In genomic region chr3:58048301-58048700, GRCh38 we compare ENCODE assay signal across 10 cellular contexts. TPM values are rescaled to one million over a fixed set of nuclear protein-coding genes. Genes with fewer than 3 reads are reported as not detected.
DNase-seq lines count a peak whose midpoint lies in the region; ATAC-seq and TF ChIP-seq lines count a peak whose summit lies in the region.
"Had no signal": no experiment of that assay in that cellular context is flagged by ENCODE, and none has a peak within 500 bp of the region (broad histone marks: within the 10 kb centered on the region; RNA-seq: fewer than 3 reads in every experiment).

No MANE protein-coding gene starts in this region.

- peaks cover 62% of the 10 kb centered on the region for H3K4me1 Mint-ChIP-seq in endodermal cell

- H3K27me3 ChIP-seq in cardiac muscle cell, result no peaks in the 10 kb centered on the region
- no peaks in the 10 kb centered on the region for H3K27me3 ChIP-seq in endodermal cell (ENCODE audit: control insufficient read depth, insufficient read depth, low read length, poor library complexity, severe bottlenecking)
- H3K27me3 ChIP-seq in mesenchymal stem cell (ENCODE audit: control insufficient read depth in 1 of 2, insufficient read depth in 1 of 2, low read length in 2 of 2), result no peaks in the 10 kb centered on the region
- H3K27me3 ChIP-seq in uterus, result no peaks in the 10 kb centered on the region
- no peaks in the 10 kb centered on the region for H3K27me3 ChIP-seq in H7 (ENCODE audit: control insufficient read depth, insufficient read depth, low read length)
- H3K27me3 ChIP-seq: neural progenitor cell had no signal

- no peak overlapping the region for H2BK15ac ChIP-seq in mesenchymal stem cell (ENCODE audit: low read depth, poor library complexity, severe bottlenecking)

- DNase-seq in cardiac muscle cell (ENCODE audit: low read depth in 1 of 2, low spot score in 1 of 2), result no peak
- DNase-seq in cardiac septum (ENCODE audit: low spot score), result no peak
- DNase-seq in endodermal cell, result no peak
- peak; percentile 59 for DNase-seq in mesenchymal stem cell
- DNase-seq in uterus, result no peak
- no peak for DNase-seq in H7
- DNase-seq: activated T-cell treated with anti-CD3 and anti-CD28 coated beads, Interleukin-2, amount 50 U/mL, for 24 hours had no signal

- peak overlapping the region; percentile 87 for H3K27ac ChIP-seq in cardiac muscle cell
- no peak overlapping the region for H3K27ac ChIP-seq in endodermal cell (ENCODE audit: low read depth, low read length)
- H3K27ac ChIP-seq in mesenchymal stem cell (ENCODE audit: low read length, poor library complexity, severe bottlenecking), result peak overlapping the region; percentile 99
- peak overlapping the region; percentile 75 for H3K27ac ChIP-seq in uterus
- H3K27ac ChIP-seq: neural progenitor cell had no signal

- H3K9me3 ChIP-seq in cardiac muscle cell (ENCODE audit: low read depth) (no peaks in the 10 kb centered on the region), endodermal cell (ENCODE audit: control insufficient read depth, low read length) (no peaks in the 10 kb centered on the region), mesenchymal stem cell (ENCODE audit: control insufficient read depth, low read length) (no peaks in the 10 kb centered on the region), uterus (no peaks in the 10 kb centered on the region)

- no peak for ATAC-seq in HG02938 (IDR thresholded peaks at IDR 0.05; ENCODE audit: unreplicated experiment)
- no peak for ATAC-seq in GM19035 (IDR thresholded peaks at IDR 0.05; ENCODE audit: unreplicated experiment)

- H3K9me3 Mint-ChIP-seq in endodermal cell, result no peaks in the 10 kb centered on the region
- H3K9me3 Mint-ChIP-seq: activated T-cell treated with anti-CD3 and anti-CD28 coated beads, Interleukin-2, amount 50 U/mL, for 24 hours; neural progenitor cell had no signal

- H3K4me2 ChIP-seq in mesenchymal stem cell (ENCODE audit: low read length, poor library complexity, severe bottlenecking), result no peak overlapping the region

- peak overlapping the region; percentile 87 for H4K91ac ChIP-seq in mesenchymal stem cell (ENCODE audit: low read length)

- H2BK120ac ChIP-seq in mesenchymal stem cell (ENCODE audit: low read depth, low read length), result peak overlapping the region; percentile 2

- H3K36me3 Mint-ChIP-seq in endodermal cell (ENCODE audit: low read depth), result peaks cover 5% of the 10 kb centered on the region
- H3K36me3 Mint-ChIP-seq: neural progenitor cell had no signal

- H2BK5ac ChIP-seq in mesenchymal stem cell (ENCODE audit: low read depth, low read length, poor library complexity, severe bottlenecking), result peak overlapping the region; percentile 1

- H3K23ac ChIP-seq in mesenchymal stem cell (ENCODE audit: low read length in 2 of 2), result no peak overlapping the region

- H3K27me3 Mint-ChIP-seq in endodermal cell (ENCODE audit: insufficient read depth), result no peaks in the 10 kb centered on the region
- H3K27me3 Mint-ChIP-seq: activated T-cell treated with anti-CD3 and anti-CD28 coated beads, Interleukin-2, amount 50 U/mL, for 24 hours had no signal

- peak overlapping the region; percentile 73 to 98 for H2BK12ac ChIP-seq in mesenchymal stem cell (ENCODE audit: low read length in 2 of 2)

- H3K36me3 ChIP-seq in cardiac muscle cell, result no peaks in the 10 kb centered on the region
- peaks cover 45% of the 10 kb centered on the region for H3K36me3 ChIP-seq in endodermal cell (ENCODE audit: control insufficient read depth, insufficient read depth, low read length)
- peaks cover 0 to 3% of the 10 kb centered on the region in 2 experiments for H3K36me3 ChIP-seq in mesenchymal stem cell (ENCODE audit: control insufficient read depth in 1 of 2, insufficient read depth in 2 of 2, low read depth in 1 of 2, low read length in 2 of 2)
- no peaks in the 10 kb centered on the region for H3K36me3 ChIP-seq in uterus
- no peaks in the 10 kb centered on the region for H3K36me3 ChIP-seq in H7 (replicated peaks; ENCODE audit: control insufficient read depth, insufficient read depth, low read length)
- H3K36me3 ChIP-seq: neural progenitor cell had no signal

- no peak overlapping the region for H3K4me3 Mint-ChIP-seq in endodermal cell
- H3K4me3 Mint-ChIP-seq: activated T-cell treated with anti-CD3 and anti-CD28 coated beads, Interleukin-2, amount 50 U/mL, for 24 hours; neural progenitor cell had no signal

- H3K14ac ChIP-seq in mesenchymal stem cell (ENCODE audit: low read length in 2 of 2), result no peak overlapping the region

- no peak for TF ChIP-seq POLR2A in uterus (IDR thresholded peaks at IDR 0.05)

- peaks cover 26% of the 10 kb centered on the region for H3K4me1 ChIP-seq in cardiac muscle cell (ENCODE audit: low read depth)
- peaks cover 33% of the 10 kb centered on the region for H3K4me1 ChIP-seq in endodermal cell (ENCODE audit: control insufficient read depth, insufficient read depth, low read length)
- H3K4me1 ChIP-seq in mesenchymal stem cell (ENCODE audit: control insufficient read depth, insufficient read depth, low read depth, low read length), result peaks cover 49% of the 10 kb centered on the region
- peaks cover 0 to 7% of the 10 kb centered on the region in 2 donors for H3K4me1 ChIP-seq in uterus

- peak overlapping the region; percentile 23 to 75 for H3K18ac ChIP-seq in mesenchymal stem cell (ENCODE audit: low read depth in 1 of 2, low read length in 2 of 2)

- TF ChIP-seq CTCF in cardiac muscle cell (IDR thresholded peaks at IDR 0.05; ENCODE audit: low read depth, low read length) (no peak), endodermal cell (conservative IDR thresholded peaks at IDR 0.05) (no peak), uterus (IDR thresholded peaks at IDR 0.05) (no peak)

- no peak overlapping the region for H3K4me3 ChIP-seq in cardiac muscle cell
- peak overlapping the region; percentile 60 for H3K4me3 ChIP-seq in endodermal cell (ENCODE audit: low read length)
- no peak overlapping the region for H3K4me3 ChIP-seq in mesenchymal stem cell (ENCODE audit: insufficient read depth in 1 of 2, low read depth in 1 of 2, low read length in 2 of 2)
- H3K4me3 ChIP-seq in uterus, result no peak overlapping the region
- no peak overlapping the region for H3K4me3 ChIP-seq in H7 (ENCODE audit: insufficient read depth, low read depth, low read length)
- H3K4me3 ChIP-seq: neural progenitor cell had no signal

- intact Hi-C loops in cardiac septum (cut with DNase I), result no loop called here
- intact Hi-C loops in uterus (cut with DNase I; ENCODE audit: low total_unique reads), result no loop called here

- peak overlapping the region; percentile 65 to 70 for H3K4ac ChIP-seq in mesenchymal stem cell (ENCODE audit: low read depth in 1 of 2, low read length in 2 of 2)

- no peak overlapping the region for H2AFZ ChIP-seq in mesenchymal stem cell (ENCODE audit: low read depth, low read length)
- H2AFZ ChIP-seq: neural progenitor cell had no signal

- peak overlapping the region; percentile 47 for H4K8ac ChIP-seq in mesenchymal stem cell (ENCODE audit: low read length)

- H3K9ac ChIP-seq in endodermal cell (ENCODE audit: extremely low read depth, low read length, poor library complexity, severe bottlenecking), result peak overlapping the region; percentile 71
- peak overlapping the region; percentile 19 for H3K9ac ChIP-seq in mesenchymal stem cell (ENCODE audit: low read length)
- H3K9ac ChIP-seq: neural progenitor cell had no signal

- peak overlapping the region; percentile 24 for H2AK5ac ChIP-seq in mesenchymal stem cell (ENCODE audit: low read length, severe bottlenecking)

- WGBS in endodermal cell (ENCODE audit: insufficient coverage in 1 of 2, insufficient read length in 1 of 2), 2 experiments, result 81% methylated on average over 4 of the region's 4 CpGs; no CpG with 5 or more reads in 1 of the 2 experiments
- 7% methylated on average over 3 of the region's 4 CpGs for WGBS in mesenchymal stem cell

- peak overlapping the region; percentile 98 for H3K27ac Mint-ChIP-seq in endodermal cell
- H3K27ac Mint-ChIP-seq: activated T-cell treated with anti-CD3 and anti-CD28 coated beads, Interleukin-2, amount 50 U/mL, for 24 hours; neural progenitor cell had no signal

- H3K79me1 ChIP-seq in mesenchymal stem cell (replicated peaks; ENCODE audit: low read length, poor library complexity, severe bottlenecking), result peaks cover 10% of the 10 kb centered on the region

RNA-seq across cellular contexts. Expression of gene FLNB, which starts 40.1 kb away (rescaled TPM):
- 25.2 and 28.7 TPM in 2 replicates for total RNA-seq in cardiac muscle cell
- polyA plus RNA-seq in cardiac muscle cell, result 12.1 and 13.8 TPM in 2 replicates
- 58.1 TPM for total RNA-seq in cardiac septum
- total RNA-seq in endodermal cell, result 100 to 1,000 TPM; 212 to 221 TPM
- polyA plus RNA-seq in endodermal cell (2013, experiment 1 of 2), result 86.0 TPM
- 96.0 TPM for polyA plus RNA-seq in endodermal cell (2013, experiment 2 of 2)
- polyA plus RNA-seq in mesenchymal stem cell (2013, experiment 1 of 2), result 55.8 TPM
- polyA plus RNA-seq in mesenchymal stem cell (2013, experiment 2 of 2), result 47.9 TPM
- 100 to 1,000 TPM in 3 of 4 donors, 10 to 100 TPM in 1; 52.4 to 283 (median 148) TPM for total RNA-seq in uterus
- 75.4 and 116 TPM in 2 replicates for total RNA-seq in H7 (2014; rRNA removed; shearing (Covaris generic))
